8 cellular contexts compared by ENCODE assay signal in the genomic region with DNA sequence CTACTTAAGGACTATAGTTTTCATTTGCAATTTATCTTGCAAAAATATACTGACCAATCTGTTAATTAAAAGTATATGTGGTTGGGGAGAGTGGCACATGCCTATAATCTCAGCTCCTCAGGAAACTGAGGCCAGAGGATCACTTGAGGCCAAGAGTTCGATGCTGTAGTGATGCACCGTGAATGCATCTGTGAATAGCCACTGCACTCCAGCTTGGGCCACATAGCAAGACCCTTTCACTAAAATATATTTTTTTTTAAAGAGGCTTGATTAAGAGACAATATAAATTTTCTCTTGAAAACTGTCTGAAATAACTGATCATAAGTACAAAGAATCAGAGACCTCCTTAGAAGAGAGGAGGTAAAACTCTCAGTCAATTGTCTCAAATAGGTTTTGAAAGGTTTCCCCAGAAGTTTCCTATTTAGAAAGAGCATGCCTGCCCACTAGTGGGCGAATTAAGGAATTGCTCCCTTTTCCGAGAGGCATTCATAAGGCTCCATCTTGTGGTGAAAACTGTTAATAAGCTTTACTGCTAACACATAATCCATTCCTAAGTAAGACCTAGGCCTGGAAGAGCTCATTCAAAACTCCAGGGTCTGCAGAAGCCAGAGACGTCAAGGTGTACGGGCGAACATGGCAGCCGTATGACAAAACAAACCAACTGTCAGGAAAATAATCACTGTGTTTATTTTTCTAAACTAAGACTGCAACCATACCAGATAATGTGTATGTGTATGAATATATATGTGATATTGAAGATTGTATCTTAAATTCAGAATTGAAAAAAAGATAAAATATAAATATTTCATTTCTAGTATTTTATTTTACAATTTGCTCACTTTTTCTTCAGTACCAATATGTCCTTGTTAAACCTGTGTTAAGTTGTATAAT. TPM values are rescaled to one million over a fixed set of nuclear protein-coding genes. Genes with fewer than 3 reads are reported as not detected.
DNase-seq lines count a peak whose midpoint lies in the region; ATAC-seq and TF ChIP-seq lines count a peak whose summit lies in the region.

No MANE protein-coding gene starts in this region.

- TF ChIP-seq POLR2A in body of pancreas (IDR thresholded peaks at IDR 0.05), result no peak

- peak; percentile 100 for TF ChIP-seq CTCF in AG09309 (IDR thresholded peaks at IDR 0.05; ENCODE audit: control insufficient read depth, insufficient read depth, low read depth, low read length, missing control alignments)
- TF ChIP-seq CTCF in body of pancreas (IDR thresholded peaks at IDR 0.05), result peak; percentile 96 to 100 (median 100)

- H3K36me3 ChIP-seq in body of pancreas (replicated peaks in 1 of 2; ENCODE audit: insufficient read depth in 1 of 2, low read depth in 2 of 2), result no peaks in the 10 kb centered on the region

- intact Hi-C loops in body of pancreas (cut with DNase I), result loop anchor here (5.0 kb wide), 1 partner anchor 208 kb away; no protein-coding TSS in a partner anchor

- H3K4me1 ChIP-seq in body of pancreas, result no peaks in the 10 kb centered on the region

- ATAC-seq in GM18861 (IDR thresholded peaks at IDR 0.05; ENCODE audit: unreplicated experiment), result peak; percentile 92
- peak; percentile 80 for ATAC-seq in HG03045 (IDR thresholded peaks at IDR 0.05; ENCODE audit: unreplicated experiment)
- peak; percentile 94 for ATAC-seq in body of pancreas

- DNase-seq in AG09309 (ENCODE audit: low read depth) (peak; percentile 74), NCI-H2029 treated with DMSO at 0.1 percent for 48 hours (lab: John Stamatoyannopoulos, UW) (peak; percentile 93), T-helper 22 cell (ENCODE audit: low read depth) (peak; percentile 30), body of pancreas (peak; percentile 66 to 76 (median 74)), iPS-NIHi7 (ENCODE audit: extremely low spot score) (peak; percentile 85)
- peak; percentile 26 to 43 for DNase-seq in stimulated activated CD4-positive, alpha-beta T cell treated with anti-CD3 and anti-CD28 coated beads, Interleukin-15, amount 100 ng/mL, for 48 hours (ENCODE audit: low read depth in 2 of 2)

- H3K9me3 ChIP-seq in body of pancreas, result no peaks in the 10 kb centered on the region

- 13 to 16% methylated on average over 8 of the region's 8 CpGs for WGBS in body of pancreas, 2 donors

- no peak overlapping the region for H3K27ac ChIP-seq in body of pancreas

- H3K4me3 ChIP-seq in AG09309 (ENCODE audit: control insufficient read depth, low read depth, low read length) (no peak overlapping the region), body of pancreas (no peak overlapping the region)

- no peaks in the 10 kb centered on the region for H3K27me3 ChIP-seq in body of pancreas

RNA-seq across cellular contexts. Expression of gene TAS2R40, which starts 6.8 kb away (rescaled TPM):
- not detected for total RNA-seq in body of pancreas

RNA-seq across cellular contexts. Expression of gene TAS2R39, which starts 31.8 kb away (rescaled TPM):
- not detected for total RNA-seq in body of pancreas

RNA-seq across cellular contexts. Expression of gene GSTK1, which starts 48.2 kb away (rescaled TPM):
- 100 to 1,000 TPM in 1 of 2 donors, 10 to 100 TPM in 1; 75.8 to 109 TPM for total RNA-seq in body of pancreas

Comparison
In these comparisons a context has a peak if more than half of its experiments do, and no peak if none do; other contexts are left out.
1. DNase-seq: peak in every context shown above with its lines; median percentile 93 in NCI-H2029 treated with DMSO at 0.1 percent for 48 hours; 85 in iPS-NIHi7; 74 in AG09309; 74 in body of pancreas; 34 in stimulated activated CD4-positive, alpha-beta T cell treated with anti-CD3 and anti-CD28 coated beads, Interleukin-15, amount 100 ng/mL, for 48 hours; 30 in T-helper 22 cell.